Comparison of ENCODE assay signal across 8 cellular contexts in the genomic region with DNA sequence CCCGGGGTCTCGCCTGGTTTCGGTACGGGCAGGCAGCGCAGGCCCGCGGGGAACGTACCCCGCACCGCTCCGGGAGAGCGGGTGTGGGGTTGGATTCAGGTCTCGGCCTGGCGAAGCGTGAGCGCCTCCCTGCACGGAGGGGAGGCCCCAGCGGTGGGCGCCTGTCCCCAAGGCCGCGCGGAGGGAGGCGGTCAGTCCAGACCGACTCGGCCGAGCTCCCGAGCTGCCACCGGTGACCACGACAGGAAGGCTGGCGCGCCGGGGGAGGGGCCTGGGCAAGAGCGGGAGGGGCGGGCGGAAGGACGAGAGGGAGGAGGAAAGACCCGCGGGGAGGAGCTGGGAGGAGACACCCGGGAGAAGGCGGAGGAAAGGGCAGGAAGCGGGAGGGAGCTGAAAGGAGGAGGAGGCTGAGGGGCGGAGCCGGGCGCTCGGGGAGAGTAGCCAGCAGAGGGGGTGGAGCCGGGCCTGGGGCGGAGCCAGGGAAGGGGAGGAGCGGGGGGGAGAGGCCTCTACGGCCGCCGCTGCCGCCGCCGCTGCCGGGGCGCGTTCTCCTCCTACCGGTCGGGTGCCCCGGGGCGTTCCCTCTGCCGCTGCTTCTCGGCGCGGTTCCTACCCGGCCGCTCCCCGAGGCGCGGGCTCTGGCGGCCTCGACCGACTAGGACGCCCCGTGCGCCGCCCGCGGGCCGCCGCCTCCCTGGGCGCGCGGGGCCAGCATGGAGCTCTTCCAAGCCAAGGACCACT. TPM values are rescaled to one million over a fixed set of nuclear protein-coding genes. Genes with fewer than 3 reads are reported as not detected.
A peak's percentile ranks its signal among the peaks of the same experiment; 100 is the strongest.
DNase-seq lines count a peak whose midpoint lies in the region; TF ChIP-seq lines count a peak whose summit lies in the region.

A gene with protein sequence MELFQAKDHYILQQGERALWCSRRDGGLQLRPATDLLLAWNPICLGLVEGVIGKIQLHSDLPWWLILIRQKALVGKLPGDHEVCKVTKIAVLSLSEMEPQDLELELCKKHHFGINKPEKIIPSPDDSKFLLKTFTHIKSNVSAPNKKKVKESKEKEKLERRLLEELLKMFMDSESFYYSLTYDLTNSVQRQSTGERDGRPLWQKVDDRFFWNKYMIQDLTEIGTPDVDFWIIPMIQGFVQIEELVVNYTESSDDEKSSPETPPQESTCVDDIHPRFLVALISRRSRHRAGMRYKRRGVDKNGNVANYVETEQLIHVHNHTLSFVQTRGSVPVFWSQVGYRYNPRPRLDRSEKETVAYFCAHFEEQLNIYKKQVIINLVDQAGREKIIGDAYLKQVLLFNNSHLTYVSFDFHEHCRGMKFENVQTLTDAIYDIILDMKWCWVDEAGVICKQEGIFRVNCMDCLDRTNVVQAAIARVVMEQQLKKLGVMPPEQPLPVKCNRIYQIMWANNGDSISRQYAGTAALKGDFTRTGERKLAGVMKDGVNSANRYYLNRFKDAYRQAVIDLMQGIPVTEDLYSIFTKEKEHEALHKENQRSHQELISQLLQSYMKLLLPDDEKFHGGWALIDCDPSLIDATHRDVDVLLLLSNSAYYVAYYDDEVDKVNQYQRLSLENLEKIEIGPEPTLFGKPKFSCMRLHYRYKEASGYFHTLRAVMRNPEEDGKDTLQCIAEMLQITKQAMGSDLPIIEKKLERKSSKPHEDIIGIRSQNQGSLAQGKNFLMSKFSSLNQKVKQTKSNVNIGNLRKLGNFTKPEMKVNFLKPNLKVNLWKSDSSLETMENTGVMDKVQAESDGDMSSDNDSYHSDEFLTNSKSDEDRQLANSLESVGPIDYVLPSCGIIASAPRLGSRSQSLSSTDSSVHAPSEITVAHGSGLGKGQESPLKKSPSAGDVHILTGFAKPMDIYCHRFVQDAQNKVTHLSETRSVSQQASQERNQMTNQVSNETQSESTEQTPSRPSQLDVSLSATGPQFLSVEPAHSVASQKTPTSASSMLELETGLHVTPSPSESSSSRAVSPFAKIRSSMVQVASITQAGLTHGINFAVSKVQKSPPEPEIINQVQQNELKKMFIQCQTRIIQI (plus strand): TSS at position 501 of the 741 bp plus-strand sequence. CDS start 213 bp downstream, at position 714.

- no peaks in the 10 kb centered on the region for H3K9me3 ChIP-seq in suprapubic skin

- peak within 1 kb of the TSS; percentile 87 for H3K4me3 Mint-ChIP-seq in activated naive CD4-positive, alpha-beta T cell treated with anti-CD3 and anti-CD28 coated beads, Interleukin-2, amount 10 ng/mL, durations not matched to agents 7 days and 5 days

- WGBS in suprapubic skin, result 0% methylated on average over 32 of the region's 84 CpGs

- H3K27ac ChIP-seq in suprapubic skin, result peak within 1 kb of the TSS; percentile 91

- in situ Hi-C loops in SK-MEL-5 (cut with HindIII; ENCODE audit: low pct_unique_long_range_greater_than_20kb, low sequenced_read_pairs), result no loop called here

- peaks cover under 1% of the 10 kb centered on the region for H3K9me3 Mint-ChIP-seq in activated naive CD4-positive, alpha-beta T cell treated with anti-CD3 and anti-CD28 coated beads, Interleukin-2, amount 10 ng/mL, durations not matched to agents 7 days and 5 days

- H3K4me3 ChIP-seq in HFF-Myc (replicated peaks; ENCODE audit: low read depth, low read length) (peak within 1 kb of the TSS; percentile 58), suprapubic skin (peak within 1 kb of the TSS; percentile 79)

- H3K4me1 ChIP-seq in suprapubic skin, result peaks cover 43% of the 10 kb centered on the region

- H3K27ac Mint-ChIP-seq in activated naive CD4-positive, alpha-beta T cell treated with anti-CD3 and anti-CD28 coated beads, Interleukin-2, amount 10 ng/mL, durations not matched to agents 7 days and 5 days, result peak within 1 kb of the TSS; percentile 78

- CTCF ChIA-PET in activated naive CD4-positive, alpha-beta T cell treated with anti-CD3 and anti-CD28 coated beads, Interleukin-2, amount 10 ng/mL, durations not matched to agents 7 days and 5 days (lab: Charles Lee), result interaction anchor here (0.6 to 2.1 kb wide), 12 partner anchors 9 to 640 kb away, joined by 3 to 14 read pairs (median 3); no protein-coding TSS in a partner anchor

- H3K27me3 ChIP-seq in suprapubic skin, result no peaks in the 10 kb centered on the region

- DNase-seq in GM03348 (ENCODE audit: low spot score) (peak; percentile 100), HFF-Myc (ENCODE audit: extremely low read depth, low read depth) (peak; percentile 91), MV-4-11 (lab: John Stamatoyannopoulos, UW) (peak; percentile 95), SK-MEL-5 (ENCODE audit: low read depth, low spot score) (peak; percentile 97), germinal center (ENCODE audit: low spot score) (peak; percentile 99), nucleus accumbens (lab: John Stamatoyannopoulos, UW) (peak; percentile 82 to 100 (median 99)), suprapubic skin (ENCODE audit: low spot score in 2 of 2) (peak; percentile 99)
- peak; percentile 100 for DNase-seq in activated naive CD4-positive, alpha-beta T cell treated with anti-CD3 and anti-CD28 coated beads, Interleukin-2, amount 10 ng/mL, durations not matched to agents 7 days and 5 days

- H3K4me1 Mint-ChIP-seq in activated naive CD4-positive, alpha-beta T cell treated with anti-CD3 and anti-CD28 coated beads, Interleukin-2, amount 10 ng/mL, durations not matched to agents 7 days and 5 days, result peaks cover 49% of the 10 kb centered on the region

- peak in 1 of 2 donors; percentile 49 for TF ChIP-seq POLR2A in suprapubic skin (IDR thresholded peaks at IDR 0.05)

- no peaks in the 10 kb centered on the region for H3K27me3 Mint-ChIP-seq in activated naive CD4-positive, alpha-beta T cell treated with anti-CD3 and anti-CD28 coated beads, Interleukin-2, amount 10 ng/mL, durations not matched to agents 7 days and 5 days

- no peak for TF ChIP-seq EP300 in suprapubic skin (IDR thresholded peaks at IDR 0.05)

- TF ChIP-seq CTCF in HFF-Myc (IDR thresholded peaks at IDR 0.05; ENCODE audit: low read depth, low read length, missing control alignments) (no peak), suprapubic skin (IDR thresholded peaks at IDR 0.05) (peak in 1 of 2 donors; percentile 5)

- peaks cover 4% of the 10 kb centered on the region for H3K36me3 Mint-ChIP-seq in activated naive CD4-positive, alpha-beta T cell treated with anti-CD3 and anti-CD28 coated beads, Interleukin-2, amount 10 ng/mL, durations not matched to agents 7 days and 5 days

- H3K36me3 ChIP-seq in suprapubic skin, result no peaks in the 10 kb centered on the region

RNA-seq across cellular contexts. Expression of the gene that starts here (rescaled TPM):
- 145 and 158 TPM in 2 replicates for total RNA-seq in SK-MEL-5 (2014; rRNA removed; shearing (Covaris generic))
- 121 and 164 TPM in 2 replicates for polyA plus RNA-seq in SK-MEL-5 (2015; cell fraction: cytosol; rRNA removed)
- polyA plus RNA-seq in SK-MEL-5 (2015; cell fraction: nucleus; rRNA removed), result 256 and 266 TPM in 2 replicates
- 10 to 100 TPM; 16.1 to 38.6 (median 19.3) TPM for total RNA-seq in suprapubic skin

Comparison
In these comparisons a context has a peak if more than half of its experiments do, and no peak if none do; other contexts are left out.
1. Peak in every context shown above with its lines: DNase-seq, H3K4me3 ChIP-seq and H3K27ac ChIP-seq.